25 cellular contexts compared by ENCODE assay signal in genomic region chr3:95334461-95334860, GRCh38.
"Had no signal": no experiment of that assay in that cellular context is flagged by ENCODE, and none has a peak within 500 bp of the region (broad histone marks: within the 10 kb centered on the region; RNA-seq: fewer than 3 reads in every experiment).

No MANE protein-coding gene starts in this region.

- FAIRE-seq: islet of Langerhans had no signal

- H3K4me1 ChIP-seq: colonic mucosa, heart right ventricle, left lung, psoas muscle, sigmoid colon, spleen, testis had no signal

- H3K27ac ChIP-seq: colonic mucosa, epithelial cell of prostate, heart right ventricle, left lung, psoas muscle, sigmoid colon, spleen, testis, tibial artery had no signal

- ATAC-seq: esophagus mucosa; heart right ventricle; left cardiac atrium; left lung; naive thymus-derived CD8-positive, alpha-beta T cell; psoas muscle; right cardiac atrium; stimulated activated memory B cell treated with anti-CD40 and anti-IgM and Interleukin-4, amounts not matched to agents 10 μg/mL and 1 μg/mL and 100 μg/mL, for 72 hours; stimulated activated naive CD8-positive, alpha-beta T cell treated with anti-CD3 and anti-CD28 coated beads, Interleukin-15, Interleukin-2, amounts not matched to agents 100 U/mL and 50 U/mL, for 24 hours had no signal

- DNase-seq: colonic mucosa; effector CD8-positive, alpha-beta T cell; endodermal cell; glutamatergic neuron; heart right ventricle; hippocampal formation; left cardiac atrium; left lung; mesendoderm; midbrain; naive thymus-derived CD8-positive, alpha-beta T cell; nephron progenitor cell; nucleus accumbens; psoas muscle; right cardiac atrium; sigmoid colon; spleen; stimulated activated CD4-positive, alpha-beta T cell treated with anti-CD3 and anti-CD28 coated beads, Interleukin-4, amount 100 ng/mL, for 4 hours; stimulated activated naive CD8-positive, alpha-beta T cell treated with anti-CD3 and anti-CD28 coated beads, Interleukin-15, Interleukin-2, amounts not matched to agents 100 U/mL and 50 U/mL, for 24 hours; testis; tibial artery had no signal

- H3K27me3 ChIP-seq: colonic mucosa, heart right ventricle, left lung, sigmoid colon, spleen, testis, tibial artery had no signal

- H3K9me3 ChIP-seq: colonic mucosa, psoas muscle, testis, tibial artery had no signal

- H3K4me3 ChIP-seq: colonic mucosa, heart right ventricle, left lung, psoas muscle, sigmoid colon, spleen, testis, tibial artery had no signal

- H3K36me3 ChIP-seq: colonic mucosa, heart right ventricle, left lung, sigmoid colon, spleen, tibial artery had no signal
